ENCODE assay signal across 8 cellular contexts in genomic region chr11:44911031-44911814, GRCh38. TPM values are rescaled to one million over a fixed set of nuclear protein-coding genes. Genes with fewer than 3 reads are reported as not detected.
DNase-seq lines count a peak whose midpoint lies in the region; ATAC-seq, FAIRE-seq and TF ChIP-seq lines count a peak whose summit lies in the region.

No MANE protein-coding gene starts in this region.

- no peak overlapping the region for H3K27ac Mint-ChIP-seq in activated T-cell treated with anti-CD3 and anti-CD28 coated beads, Interleukin-2, amount 50 U/mL, for 72 hours

- H3K36me3 Mint-ChIP-seq in activated T-cell treated with anti-CD3 and anti-CD28 coated beads, Interleukin-2, amount 50 U/mL, for 72 hours (ENCODE audit: insufficient read depth in 2 of 2): no peaks in the 10 kb centered on the region

- no peak for FAIRE-seq in RCC 7860 (lab: Jason Lieb, UNC)

- peaks cover 6% of the 10 kb centered on the region for H3K4me1 Mint-ChIP-seq in activated T-cell treated with anti-CD3 and anti-CD28 coated beads, Interleukin-2, amount 50 U/mL, for 72 hours (ENCODE audit: low read depth)

- H3K9me3 ChIP-seq in neural cell (ENCODE audit: low read length): no peaks in the 10 kb centered on the region

- peak; percentile 97 for TF ChIP-seq RAD21 in neural cell (conservative IDR thresholded peaks at IDR 0.05)

- H3K36me3 ChIP-seq in neural cell (ENCODE audit: insufficient read depth, low read length): no peaks in the 10 kb centered on the region

- TF ChIP-seq EP300 in neural cell (conservative IDR thresholded peaks at IDR 0.05; ENCODE audit: poor library complexity, severe bottlenecking): peak; percentile 50

- peak; percentile 95 for DNase-seq in 8988T
- DNase-seq in LHCN-M2 (ENCODE audit: low read depth): peak; percentile 67
- peak; percentile 18 for DNase-seq in RCC 7860 (ENCODE audit: low spot score)
- peak; percentile 83 to 88 for DNase-seq in activated T-cell treated with anti-CD3 and anti-CD28 coated beads, Interleukin-2, amount 50 U/mL, for 72 hours
- DNase-seq in fibroblast of the aortic adventitia (ENCODE audit: low read depth): peak; percentile 87
- peak; percentile 90 for DNase-seq in stimulated activated naive CD8-positive, alpha-beta T cell treated with anti-CD3 and anti-CD28 coated beads, Interleukin-15, Interleukin-2, amounts not matched to agents 100 U/mL and 50 U/mL, for 24 hours

- TF ChIP-seq CTCF in fibroblast of the aortic adventitia (IDR thresholded peaks at IDR 0.05; ENCODE audit: insufficient read depth, low read length) (peak; percentile 65), neural cell (IDR thresholded peaks at IDR 0.05; ENCODE audit: poor library complexity, severe bottlenecking) (peak; percentile 96)

- no peak overlapping the region for H3K4me3 Mint-ChIP-seq in activated T-cell treated with anti-CD3 and anti-CD28 coated beads, Interleukin-2, amount 50 U/mL, for 72 hours

- H3K9ac ChIP-seq in neural cell (ENCODE audit: low read length): peak overlapping the region; percentile 56

- no peak overlapping the region for H3K4me3 ChIP-seq in fibroblast of the aortic adventitia (ENCODE audit: low read depth, low read length)
- no peak overlapping the region for H3K4me3 ChIP-seq in neural cell (ENCODE audit: low read length)

- no peaks in the 10 kb centered on the region for H3K79me2 ChIP-seq in neural cell (replicated peaks; ENCODE audit: insufficient read depth, low read length)

- peak overlapping the region; percentile 52 for H3K27ac ChIP-seq in neural cell (ENCODE audit: low read length)

- no peaks in the 10 kb centered on the region for H4K20me1 ChIP-seq in neural cell (ENCODE audit: insufficient read depth)

- no peaks in the 10 kb centered on the region for H3K9me2 ChIP-seq in neural cell (ENCODE audit: insufficient read depth, low read length)

- no peaks in the 10 kb centered on the region for H3K27me3 ChIP-seq in neural cell (ENCODE audit: insufficient read depth, low read depth, low read length)

- H3K27me3 Mint-ChIP-seq in activated T-cell treated with anti-CD3 and anti-CD28 coated beads, Interleukin-2, amount 50 U/mL, for 72 hours (ENCODE audit: low read depth): no peaks in the 10 kb centered on the region

- ATAC-seq in GM18867 (IDR thresholded peaks at IDR 0.05; ENCODE audit: unreplicated experiment): peak; percentile 70
- ATAC-seq in activated T-cell treated with anti-CD3 and anti-CD28 coated beads, Interleukin-2, amount 50 U/mL, for 72 hours (replicated peaks in 1 of 2): peak; percentile 84 to 89
- peak; percentile 77 for ATAC-seq in stimulated activated naive CD8-positive, alpha-beta T cell treated with anti-CD3 and anti-CD28 coated beads, Interleukin-15, Interleukin-2, amounts not matched to agents 100 U/mL and 50 U/mL, for 24 hours

- H3K4me2 ChIP-seq in neural cell (ENCODE audit: low read length): no peak overlapping the region

- H3F3A ChIP-seq in neural cell (ENCODE audit: insufficient read depth, low read length, poor library complexity, severe bottlenecking): no peaks in the 10 kb centered on the region

- peak overlapping the region; percentile 18 for H2AFZ ChIP-seq in neural cell (ENCODE audit: low read depth, low read length)

- no peaks in the 10 kb centered on the region for H3K9me3 Mint-ChIP-seq in activated T-cell treated with anti-CD3 and anti-CD28 coated beads, Interleukin-2, amount 50 U/mL, for 72 hours

TF ChIP-seq in neural cell, 6 proteins besides CTCF, POLR2A, EP300 and RAD21:
- no peak for TF ChIP-seq TAF1 (IDR thresholded peaks at IDR 0.05; ENCODE audit: low read depth)
- peak; percentile 99 for TF ChIP-seq SMC3 (conservative IDR thresholded peaks at IDR 0.05; ENCODE audit: poor library complexity)

RNA-seq across cellular contexts. Expression of gene TP53I11, which starts 39.5 kb away (rescaled TPM):
- 13.3 and 21.6 TPM in 2 replicates for total RNA-seq in LHCN-M2 (2014; rRNA removed)
- 17.7 TPM for polyA plus RNA-seq in LHCN-M2 (2012)
- 10 to 100 TPM; 15.3 to 20.0 TPM for total RNA-seq in activated T-cell treated with anti-CD3 and anti-CD28 coated beads, Interleukin-2, amount 50 U/mL, for 72 hours
- total RNA-seq in fibroblast of the aortic adventitia (ENCODE audit: low replicate concordance): 23.1 and 27.4 TPM in 2 replicates
- 30.0 and 31.4 TPM in 2 replicates for polyA plus RNA-seq in neural cell
- polyA minus RNA-seq in neural cell: 50.4 and 59.5 TPM in 2 replicates

Comparison
In these comparisons a context has a peak if more than half of its experiments do, and no peak if none do; other contexts are left out.
1. DNase-seq: peak in every context shown above with its lines; median percentile 95 in 8988T; 90 in stimulated activated naive CD8-positive, alpha-beta T cell treated with anti-CD3 and anti-CD28 coated beads, Interleukin-15, Interleukin-2, amounts not matched to agents 100 U/mL and 50 U/mL, for 24 hours; 87 in fibroblast of the aortic adventitia; 86 in activated T-cell treated with anti-CD3 and anti-CD28 coated beads, Interleukin-2, amount 50 U/mL, for 72 hours; 67 in LHCN-M2; 18 in RCC 7860.